In the genomic region with DNA sequence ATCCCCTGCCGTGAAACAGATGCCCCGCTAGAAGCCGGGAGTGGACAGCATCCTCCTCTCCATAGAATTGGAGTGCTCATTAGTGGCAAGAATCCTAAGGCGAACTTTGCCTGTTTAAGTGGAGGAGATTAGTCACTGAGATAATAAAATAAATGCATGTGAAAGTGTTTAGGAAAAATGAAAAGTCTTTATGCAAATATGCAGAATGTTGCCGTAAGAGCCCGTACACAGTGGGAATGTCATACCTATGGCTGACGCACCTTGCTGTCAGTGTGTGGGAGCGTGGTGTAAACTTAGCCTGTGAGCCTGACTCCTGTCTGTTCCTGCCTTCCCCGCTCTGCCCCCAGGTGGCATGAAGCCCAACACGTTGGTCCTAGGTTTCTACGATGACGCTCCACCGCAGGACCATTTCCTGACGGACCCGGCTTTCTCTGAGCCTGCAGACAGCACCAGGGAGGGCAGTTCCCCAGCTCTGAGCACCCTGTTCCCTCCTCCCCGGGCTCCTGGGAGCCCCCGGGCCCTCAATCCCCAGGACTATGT, we compare ENCODE assay signal across 8 cellular contexts. TPM values are rescaled to one million over a fixed set of nuclear protein-coding genes. Genes with fewer than 3 reads are reported as not detected.
DNase-seq lines count a peak whose midpoint lies in the region; ATAC-seq and TF ChIP-seq lines count a peak whose summit lies in the region.

No MANE protein-coding gene starts in this region.

- no peaks in the 10 kb centered on the region for H3K9me3 Mint-ChIP-seq in stimulated activated naive CD8-positive, alpha-beta T cell treated with anti-CD3 and anti-CD28 coated beads, Interleukin-15, amount 100 ng/mL, for 72 hours

- H3K4me3 ChIP-seq in mucosa of rectum (ENCODE audit: low read length in 2 of 2) = peak overlapping the region; percentile 69 to 76

- H3K27ac ChIP-seq in mucosa of rectum (ENCODE audit: low read depth in 2 of 2, low read length in 2 of 2) = peak overlapping the region; percentile 78 to 91

- no peak for TF ChIP-seq CTCF in GM20000 (IDR thresholded peaks at IDR 0.05; ENCODE audit: extremely low read depth, missing control alignments)

- peak overlapping the region; percentile 33 to 96 for H3K27ac Mint-ChIP-seq in stimulated activated naive CD8-positive, alpha-beta T cell treated with anti-CD3 and anti-CD28 coated beads, Interleukin-15, amount 100 ng/mL, for 72 hours

- peaks cover 42% of the 10 kb centered on the region for H3K4me1 Mint-ChIP-seq in stimulated activated naive CD8-positive, alpha-beta T cell treated with anti-CD3 and anti-CD28 coated beads, Interleukin-15, amount 100 ng/mL, for 72 hours

- no peaks in the 10 kb centered on the region for H3K27me3 Mint-ChIP-seq in stimulated activated naive CD8-positive, alpha-beta T cell treated with anti-CD3 and anti-CD28 coated beads, Interleukin-15, amount 100 ng/mL, for 72 hours

- peaks cover 2 to 15% of the 10 kb centered on the region in 2 donors for H3K36me3 ChIP-seq in mucosa of rectum (ENCODE audit: control insufficient read depth in 2 of 2, insufficient read depth in 2 of 2, low read length in 2 of 2)

- ATAC-seq in stimulated activated naive CD8-positive, alpha-beta T cell treated with anti-CD3 and anti-CD28 coated beads, Interleukin-15, amount 100 ng/mL, for 72 hours = no peak
- no peak for ATAC-seq in stimulated activated naive CD8-positive, alpha-beta T cell treated with anti-CD3 and anti-CD28 coated beads, Interleukin-15, Interleukin-2, amounts not matched to agents 100 U/mL and 50 U/mL, for 24 hours
- ATAC-seq in HG02678 (IDR thresholded peaks at IDR 0.05; ENCODE audit: unreplicated experiment) = no peak
- ATAC-seq in HG03135 (IDR thresholded peaks at IDR 0.05; ENCODE audit: unreplicated experiment) = no peak

- intact Hi-C loops in posterior vena cava (cut with DNase I) = no loop called here

- no peak for DNase-seq in stimulated activated naive CD8-positive, alpha-beta T cell treated with anti-CD3 and anti-CD28 coated beads, Interleukin-15, amount 100 ng/mL, for 72 hours
- DNase-seq in stimulated activated naive CD8-positive, alpha-beta T cell treated with anti-CD3 and anti-CD28 coated beads, Interleukin-15, Interleukin-2, amounts not matched to agents 100 U/mL and 50 U/mL, for 24 hours = no peak
- DNase-seq in astrocyte of the hippocampus (ENCODE audit: low read depth, low spot score) (peak; percentile 77), posterior vena cava (ENCODE audit: low spot score) (no peak), GM20000 (ENCODE audit: low spot score) (no peak)

- peak overlapping the region; percentile 84 to 94 for H3K4me3 Mint-ChIP-seq in stimulated activated naive CD8-positive, alpha-beta T cell treated with anti-CD3 and anti-CD28 coated beads, Interleukin-15, amount 100 ng/mL, for 72 hours

- peak overlapping the region in 1 of 2 donors; percentile 88 for H3K9ac ChIP-seq in mucosa of rectum (ENCODE audit: low read depth in 1 of 2, low read length in 2 of 2)

- H3K4me1 ChIP-seq in mucosa of rectum (ENCODE audit: control insufficient read depth in 2 of 2, insufficient read depth in 2 of 2, low read length in 2 of 2) = peaks cover 17 to 18% of the 10 kb centered on the region in 2 donors

- no peaks in the 10 kb centered on the region for H3K27me3 ChIP-seq in mucosa of rectum (ENCODE audit: control insufficient read depth in 2 of 2, insufficient read depth in 2 of 2, low read length in 2 of 2)

- no peaks in the 10 kb centered on the region for H3K9me3 ChIP-seq in mucosa of rectum (ENCODE audit: control insufficient read depth in 2 of 2, low read length in 2 of 2)

RNA-seq across cellular contexts. Expression of a gene that starts 1.7 kb away (rescaled TPM):
- 10 to 100 TPM; 55.7 to 58.7 TPM for total RNA-seq in posterior vena cava

RNA-seq across cellular contexts. Expression of a gene that starts 9.5 kb away (rescaled TPM):
- 10 to 100 TPM; 78.0 to 91.2 TPM for total RNA-seq in posterior vena cava

RNA-seq across cellular contexts. Expression of a gene that starts 12.9 kb away (rescaled TPM):
- total RNA-seq in posterior vena cava = 10 to 100 TPM; 15.6 to 22.8 TPM

RNA-seq across cellular contexts. Expression of a gene that starts 24.1 kb away (rescaled TPM):
- total RNA-seq in posterior vena cava = 1 to 10 TPM; 2.7 to 3.3 TPM

RNA-seq across cellular contexts. Expression of a gene that starts 30.2 kb away (rescaled TPM):
- total RNA-seq in posterior vena cava = 1 to 10 TPM; 2.8 to 9.4 TPM
